In the genomic region with DNA sequence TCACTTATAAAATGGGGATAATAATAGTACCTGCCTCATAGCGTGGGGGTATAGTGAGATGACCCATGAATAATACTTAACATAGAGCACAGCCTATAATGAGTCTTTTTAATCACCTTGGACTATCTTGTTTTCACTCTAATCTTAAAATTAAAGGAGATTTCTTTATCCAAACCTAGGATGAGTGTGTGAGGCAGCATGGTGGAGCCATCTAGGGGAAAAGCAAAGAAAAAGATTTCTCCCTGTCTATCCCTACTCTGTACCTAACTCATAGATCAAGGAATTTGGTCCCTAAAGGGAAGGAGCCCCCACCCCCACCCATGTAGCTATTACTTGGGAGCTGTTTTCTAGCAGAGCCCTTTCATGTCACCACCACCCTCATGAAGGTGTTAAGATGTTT, we compare ENCODE assay signal across 1 cellular context.
TF ChIP-seq lines count a peak whose summit lies in the region.

No MANE protein-coding gene starts in this region.

TF ChIP-seq in GM23338, 12 proteins besides CTCF, POLR2A, EP300 and RAD21 (continued from another document):
- TF ChIP-seq, protein P1, sequence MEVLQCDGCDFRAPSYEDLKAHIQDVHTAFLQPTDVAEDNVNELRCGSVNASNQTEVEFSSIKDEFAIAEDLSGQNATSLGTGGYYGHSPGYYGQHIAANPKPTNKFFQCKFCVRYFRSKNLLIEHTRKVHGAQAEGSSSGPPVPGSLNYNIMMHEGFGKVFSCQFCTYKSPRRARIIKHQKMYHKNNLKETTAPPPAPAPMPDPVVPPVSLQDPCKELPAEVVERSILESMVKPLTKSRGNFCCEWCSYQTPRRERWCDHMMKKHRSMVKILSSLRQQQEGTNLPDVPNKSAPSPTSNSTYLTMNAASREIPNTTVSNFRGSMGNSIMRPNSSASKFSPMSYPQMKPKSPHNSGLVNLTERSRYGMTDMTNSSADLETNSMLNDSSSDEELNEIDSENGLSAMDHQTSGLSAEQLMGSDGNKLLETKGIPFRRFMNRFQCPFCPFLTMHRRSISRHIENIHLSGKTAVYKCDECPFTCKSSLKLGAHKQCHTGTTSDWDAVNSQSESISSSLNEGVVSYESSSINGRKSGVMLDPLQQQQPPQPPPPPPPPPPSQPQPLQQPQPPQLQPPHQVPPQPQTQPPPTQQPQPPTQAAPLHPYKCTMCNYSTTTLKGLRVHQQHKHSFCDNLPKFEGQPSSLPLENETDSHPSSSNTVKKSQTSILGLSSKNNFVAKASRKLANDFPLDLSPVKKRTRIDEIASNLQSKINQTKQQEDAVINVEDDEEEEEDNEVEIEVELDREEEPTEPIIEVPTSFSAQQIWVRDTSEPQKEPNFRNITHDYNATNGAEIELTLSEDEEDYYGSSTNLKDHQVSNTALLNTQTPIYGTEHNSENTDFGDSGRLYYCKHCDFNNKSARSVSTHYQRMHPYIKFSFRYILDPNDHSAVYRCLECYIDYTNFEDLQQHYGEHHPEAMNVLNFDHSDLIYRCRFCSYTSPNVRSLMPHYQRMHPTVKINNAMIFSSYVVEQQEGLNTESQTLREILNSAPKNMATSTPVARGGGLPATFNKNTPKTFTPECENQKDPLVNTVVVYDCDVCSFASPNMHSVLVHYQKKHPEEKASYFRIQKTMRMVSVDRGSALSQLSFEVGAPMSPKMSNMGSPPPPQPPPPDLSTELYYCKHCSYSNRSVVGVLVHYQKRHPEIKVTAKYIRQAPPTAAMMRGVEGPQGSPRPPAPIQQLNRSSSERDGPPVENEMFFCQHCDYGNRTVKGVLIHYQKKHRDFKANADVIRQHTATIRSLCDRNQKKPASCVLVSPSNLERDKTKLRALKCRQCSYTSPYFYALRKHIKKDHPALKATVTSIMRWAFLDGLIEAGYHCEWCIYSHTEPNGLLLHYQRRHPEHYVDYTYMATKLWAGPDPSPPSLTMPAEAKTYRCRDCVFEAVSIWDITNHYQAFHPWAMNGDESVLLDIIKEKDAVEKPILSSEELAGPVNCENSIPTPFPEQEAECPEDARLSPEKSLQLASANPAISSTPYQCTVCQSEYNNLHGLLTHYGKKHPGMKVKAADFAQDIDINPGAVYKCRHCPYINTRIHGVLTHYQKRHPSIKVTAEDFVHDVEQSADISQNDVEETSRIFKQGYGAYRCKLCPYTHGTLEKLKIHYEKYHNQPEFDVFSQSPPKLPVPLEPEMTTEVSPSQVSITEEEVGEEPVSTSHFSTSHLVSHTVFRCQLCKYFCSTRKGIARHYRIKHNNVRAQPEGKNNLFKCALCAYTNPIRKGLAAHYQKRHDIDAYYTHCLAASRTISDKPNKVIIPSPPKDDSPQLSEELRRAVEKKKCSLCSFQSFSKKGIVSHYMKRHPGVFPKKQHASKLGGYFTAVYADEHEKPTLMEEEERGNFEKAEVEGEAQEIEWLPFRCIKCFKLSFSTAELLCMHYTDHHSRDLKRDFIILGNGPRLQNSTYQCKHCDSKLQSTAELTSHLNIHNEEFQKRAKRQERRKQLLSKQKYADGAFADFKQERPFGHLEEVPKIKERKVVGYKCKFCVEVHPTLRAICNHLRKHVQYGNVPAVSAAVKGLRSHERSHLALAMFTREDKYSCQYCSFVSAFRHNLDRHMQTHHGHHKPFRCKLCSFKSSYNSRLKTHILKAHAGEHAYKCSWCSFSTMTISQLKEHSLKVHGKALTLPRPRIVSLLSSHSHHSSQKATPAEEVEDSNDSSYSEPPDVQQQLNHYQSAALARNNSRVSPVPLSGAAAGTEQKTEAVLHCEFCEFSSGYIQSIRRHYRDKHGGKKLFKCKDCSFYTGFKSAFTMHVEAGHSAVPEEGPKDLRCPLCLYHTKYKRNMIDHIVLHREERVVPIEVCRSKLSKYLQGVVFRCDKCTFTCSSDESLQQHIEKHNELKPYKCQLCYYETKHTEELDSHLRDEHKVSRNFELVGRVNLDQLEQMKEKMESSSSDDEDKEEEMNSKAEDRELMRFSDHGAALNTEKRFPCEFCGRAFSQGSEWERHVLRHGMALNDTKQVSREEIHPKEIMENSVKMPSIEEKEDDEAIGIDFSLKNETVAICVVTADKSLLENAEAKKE (CRISPR knock-in tag; IDR thresholded peaks at IDR 0.05), result no peak
- no peak for TF ChIP-seq ZNF114 (CRISPR knock-in tag; IDR thresholded peaks at IDR 0.05)
